ENCODE assay signal across 8 cellular contexts in genomic region chr1:12231276-12231595, GRCh38. TPM values are rescaled to one million over a fixed set of nuclear protein-coding genes. Genes with fewer than 3 reads are reported as not detected.
DNase-seq lines count a peak whose midpoint lies in the region; ATAC-seq, FAIRE-seq and TF ChIP-seq lines count a peak whose summit lies in the region.

No MANE protein-coding gene starts in this region.

- H3K27me3 ChIP-seq in right atrium auricular region (no peaks in the 10 kb centered on the region), mononuclear cell (ENCODE audit: insufficient read depth, low read length) (no peaks in the 10 kb centered on the region), vagina (no peaks in the 10 kb centered on the region)

- FAIRE-seq in GM19239 (lab: Jason Lieb, UNC) = no peak

- TF ChIP-seq POLR2A in vagina (IDR thresholded peaks at IDR 0.05) = no peak

- peak overlapping the region; percentile 87 for H3K4me3 Mint-ChIP-seq in central memory CD8-positive, alpha-beta T cell

- peak overlapping the region; percentile 98 to 100 for H3K4me3 ChIP-seq in right atrium auricular region
- peak overlapping the region; percentile 91 for H3K4me3 ChIP-seq in mononuclear cell (ENCODE audit: low read length)
- peak overlapping the region; percentile 95 to 99 for H3K4me3 ChIP-seq in vagina

- no peak for DNase-seq in right atrium auricular region (ENCODE audit: low spot score)
- no peak for DNase-seq in Right ventricle myocardium superior
- no peak for DNase-seq in central memory CD8-positive, alpha-beta T cell (ENCODE audit: low spot score in 2 of 2)
- DNase-seq in vagina (ENCODE audit: extremely low spot score in 2 of 2) = no peak
- DNase-seq in GM19239 (ENCODE audit: insufficient read length, low spot score) = no peak
- no peak for DNase-seq in DMS114 treated with DMSO at 0.1 percent for 48 hours (lab: John Stamatoyannopoulos, UW; ENCODE audit: unreplicated experiment)
- no peak for DNase-seq in activated CD4-positive, CD25-positive, alpha-beta regulatory T cell (lab: John Stamatoyannopoulos, UW)

- H3K4me1 ChIP-seq in right atrium auricular region (peaks cover 0 to 22% of the 10 kb centered on the region in 2 donors), mononuclear cell (ENCODE audit: insufficient read depth, low read length) (peaks cover 22% of the 10 kb centered on the region), vagina (peaks cover 34% of the 10 kb centered on the region)

- H3K9me3 ChIP-seq in right atrium auricular region (no peaks in the 10 kb centered on the region), mononuclear cell (ENCODE audit: low read depth, low read length) (no peaks in the 10 kb centered on the region), vagina (no peaks in the 10 kb centered on the region)

- peaks cover 18% of the 10 kb centered on the region for H3K4me1 Mint-ChIP-seq in central memory CD8-positive, alpha-beta T cell

- H3K27ac ChIP-seq in right atrium auricular region (peak overlapping the region; percentile 89 to 96), vagina (peak overlapping the region; percentile 86)

- intact Hi-C loops in Right ventricle myocardium superior (cut with DNase I) (no loop called here), vagina (cut with DNase I) (no loop called here)

- TF ChIP-seq CTCF in right atrium auricular region (IDR thresholded peaks at IDR 0.05) = no peak
- TF ChIP-seq CTCF in vagina (IDR thresholded peaks at IDR 0.05) = no peak

- H3K36me3 Mint-ChIP-seq in central memory CD8-positive, alpha-beta T cell (ENCODE audit: insufficient read depth) = peaks cover 24% of the 10 kb centered on the region

- no peak for ATAC-seq in Right ventricle myocardium superior (ENCODE audit: poor library complexity)
- no peak for ATAC-seq in central memory CD8-positive, alpha-beta T cell (replicated peaks; ENCODE audit: extremely low read depth, poor library complexity, severe bottlenecking)

- peaks cover 13% of the 10 kb centered on the region for H3K36me3 ChIP-seq in right atrium auricular region
- peaks cover 0 to 16% of the 10 kb centered on the region in 2 donors for H3K36me3 ChIP-seq in vagina

- no peaks in the 10 kb centered on the region for H3K9me3 Mint-ChIP-seq in central memory CD8-positive, alpha-beta T cell

- no peaks in the 10 kb centered on the region for H3K27me3 Mint-ChIP-seq in central memory CD8-positive, alpha-beta T cell

- H3K27ac Mint-ChIP-seq in central memory CD8-positive, alpha-beta T cell (ENCODE audit: low read depth) = no peak overlapping the region

RNA-seq across cellular contexts. Expression of gene VPS13D, which starts 1.4 kb away (rescaled TPM):
- 10 to 100 TPM; 48.1 to 65.2 TPM for total RNA-seq in right atrium auricular region
- total RNA-seq in Right ventricle myocardium superior = 63.3 TPM
- total RNA-seq in mononuclear cell = 52.4 TPM
- total RNA-seq in vagina = 88.9 TPM
